1 cellular context compared by ENCODE assay signal in the genomic region with DNA sequence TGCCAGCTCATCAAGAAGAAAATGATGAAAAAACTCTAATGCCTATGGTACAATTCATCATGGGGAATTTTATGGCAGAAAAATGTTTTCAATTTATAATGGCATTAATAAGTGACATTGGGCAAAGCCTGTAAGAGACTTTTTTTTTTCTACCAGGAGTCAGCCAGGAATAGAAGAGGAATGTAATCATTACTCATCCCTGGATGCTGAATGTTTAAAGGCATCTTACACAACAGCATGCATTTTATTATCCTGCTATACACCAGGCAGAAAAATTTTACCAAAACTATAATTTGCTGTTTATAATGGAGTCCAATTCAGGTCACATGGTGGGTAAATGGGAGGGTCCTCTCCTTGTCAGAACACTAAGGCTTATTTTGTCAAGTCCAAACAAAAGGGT.
TF ChIP-seq lines count a peak whose summit lies in the region.

No MANE protein-coding gene starts in this region.

TF ChIP-seq in SK-N-SH, 30 proteins besides CTCF, POLR2A, EP300 and RAD21 (continued from another document):
- TF ChIP-seq, protein P1, sequence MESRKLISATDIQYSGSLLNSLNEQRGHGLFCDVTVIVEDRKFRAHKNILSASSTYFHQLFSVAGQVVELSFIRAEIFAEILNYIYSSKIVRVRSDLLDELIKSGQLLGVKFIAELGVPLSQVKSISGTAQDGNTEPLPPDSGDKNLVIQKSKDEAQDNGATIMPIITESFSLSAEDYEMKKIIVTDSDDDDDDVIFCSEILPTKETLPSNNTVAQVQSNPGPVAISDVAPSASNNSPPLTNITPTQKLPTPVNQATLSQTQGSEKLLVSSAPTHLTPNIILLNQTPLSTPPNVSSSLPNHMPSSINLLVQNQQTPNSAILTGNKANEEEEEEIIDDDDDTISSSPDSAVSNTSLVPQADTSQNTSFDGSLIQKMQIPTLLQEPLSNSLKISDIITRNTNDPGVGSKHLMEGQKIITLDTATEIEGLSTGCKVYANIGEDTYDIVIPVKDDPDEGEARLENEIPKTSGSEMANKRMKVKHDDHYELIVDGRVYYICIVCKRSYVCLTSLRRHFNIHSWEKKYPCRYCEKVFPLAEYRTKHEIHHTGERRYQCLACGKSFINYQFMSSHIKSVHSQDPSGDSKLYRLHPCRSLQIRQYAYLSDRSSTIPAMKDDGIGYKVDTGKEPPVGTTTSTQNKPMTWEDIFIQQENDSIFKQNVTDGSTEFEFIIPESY (IDR thresholded peaks at IDR 0.05; ENCODE audit: borderline replicate concordance, low read depth), result no peak
- peak; percentile 81 for TF ChIP-seq MEF2A (IDR thresholded peaks at IDR 0.05; ENCODE audit: borderline replicate concordance, low read depth)
- no peak for TF ChIP-seq FOXJ3 (CRISPR knock-in tag; IDR thresholded peaks at IDR 0.05)
- TF ChIP-seq, protein P2, sequence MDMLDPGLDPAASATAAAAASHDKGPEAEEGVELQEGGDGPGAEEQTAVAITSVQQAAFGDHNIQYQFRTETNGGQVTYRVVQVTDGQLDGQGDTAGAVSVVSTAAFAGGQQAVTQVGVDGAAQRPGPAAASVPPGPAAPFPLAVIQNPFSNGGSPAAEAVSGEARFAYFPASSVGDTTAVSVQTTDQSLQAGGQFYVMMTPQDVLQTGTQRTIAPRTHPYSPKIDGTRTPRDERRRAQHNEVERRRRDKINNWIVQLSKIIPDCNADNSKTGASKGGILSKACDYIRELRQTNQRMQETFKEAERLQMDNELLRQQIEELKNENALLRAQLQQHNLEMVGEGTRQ (IDR thresholded peaks at IDR 0.05; ENCODE audit: borderline replicate concordance, low read depth, low read length), result no peak
- no peak for TF ChIP-seq SIN3A (IDR thresholded peaks at IDR 0.05; ENCODE audit: borderline replicate concordance, low read depth, low read length)
- peak; percentile 71; the same call in 1 of the 2 replicates for TF ChIP-seq FOSL2 (IDR thresholded peaks at IDR 0.05; ENCODE audit: borderline replicate concordance, low read depth)
- TF ChIP-seq, protein P3, sequence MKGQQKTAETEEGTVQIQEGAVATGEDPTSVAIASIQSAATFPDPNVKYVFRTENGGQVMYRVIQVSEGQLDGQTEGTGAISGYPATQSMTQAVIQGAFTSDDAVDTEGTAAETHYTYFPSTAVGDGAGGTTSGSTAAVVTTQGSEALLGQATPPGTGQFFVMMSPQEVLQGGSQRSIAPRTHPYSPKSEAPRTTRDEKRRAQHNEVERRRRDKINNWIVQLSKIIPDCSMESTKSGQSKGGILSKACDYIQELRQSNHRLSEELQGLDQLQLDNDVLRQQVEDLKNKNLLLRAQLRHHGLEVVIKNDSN (IDR thresholded peaks at IDR 0.05; ENCODE audit: borderline replicate concordance, low read depth), result peak; percentile 50; the same call in 1 of the 2 replicates
- no peak for TF ChIP-seq YY1 (IDR thresholded peaks at IDR 0.05; ENCODE audit: low read depth)
- TF ChIP-seq CHD2 (IDR thresholded peaks at IDR 0.05; ENCODE audit: low read length, partially characterized antibody), result no peak
- 0 out of 2 replicates have a peak, but pooled peaks have one; percentile 51 for TF ChIP-seq TEAD4 (IDR thresholded peaks at IDR 0.05; ENCODE audit: borderline replicate concordance, insufficient read depth)
- TF ChIP-seq FOXM1 (IDR thresholded peaks at IDR 0.05; ENCODE audit: low read depth), result 0 out of 2 replicates have a peak, but pooled peaks have one; percentile 46
- no peak for TF ChIP-seq RFX5 (IDR thresholded peaks at IDR 0.05; ENCODE audit: low read length)
- no peak for TF ChIP-seq SMC3 (IDR thresholded peaks at IDR 0.05; ENCODE audit: low read depth, low read length)
- TF ChIP-seq, protein P4, sequence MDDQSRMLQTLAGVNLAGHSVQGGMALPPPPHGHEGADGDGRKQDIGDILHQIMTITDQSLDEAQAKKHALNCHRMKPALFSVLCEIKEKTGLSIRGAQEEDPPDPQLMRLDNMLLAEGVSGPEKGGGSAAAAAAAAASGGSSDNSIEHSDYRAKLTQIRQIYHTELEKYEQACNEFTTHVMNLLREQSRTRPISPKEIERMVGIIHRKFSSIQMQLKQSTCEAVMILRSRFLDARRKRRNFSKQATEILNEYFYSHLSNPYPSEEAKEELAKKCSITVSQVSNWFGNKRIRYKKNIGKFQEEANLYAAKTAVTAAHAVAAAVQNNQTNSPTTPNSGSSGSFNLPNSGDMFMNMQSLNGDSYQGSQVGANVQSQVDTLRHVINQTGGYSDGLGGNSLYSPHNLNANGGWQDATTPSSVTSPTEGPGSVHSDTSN (IDR thresholded peaks at IDR 0.05), result peak; percentile 80
- TF ChIP-seq, protein P5, sequence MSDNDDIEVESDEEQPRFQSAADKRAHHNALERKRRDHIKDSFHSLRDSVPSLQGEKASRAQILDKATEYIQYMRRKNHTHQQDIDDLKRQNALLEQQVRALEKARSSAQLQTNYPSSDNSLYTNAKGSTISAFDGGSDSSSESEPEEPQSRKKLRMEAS (IDR thresholded peaks at IDR 0.05; ENCODE audit: low read depth), result no peak
- TF ChIP-seq, protein P6, sequence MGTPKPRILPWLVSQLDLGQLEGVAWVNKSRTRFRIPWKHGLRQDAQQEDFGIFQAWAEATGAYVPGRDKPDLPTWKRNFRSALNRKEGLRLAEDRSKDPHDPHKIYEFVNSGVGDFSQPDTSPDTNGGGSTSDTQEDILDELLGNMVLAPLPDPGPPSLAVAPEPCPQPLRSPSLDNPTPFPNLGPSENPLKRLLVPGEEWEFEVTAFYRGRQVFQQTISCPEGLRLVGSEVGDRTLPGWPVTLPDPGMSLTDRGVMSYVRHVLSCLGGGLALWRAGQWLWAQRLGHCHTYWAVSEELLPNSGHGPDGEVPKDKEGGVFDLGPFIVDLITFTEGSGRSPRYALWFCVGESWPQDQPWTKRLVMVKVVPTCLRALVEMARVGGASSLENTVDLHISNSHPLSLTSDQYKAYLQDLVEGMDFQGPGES (IDR thresholded peaks at IDR 0.05; ENCODE audit: low read depth, low read length), result no peak
